ENCODE assay signal across 3 cellular contexts in the genomic region with DNA sequence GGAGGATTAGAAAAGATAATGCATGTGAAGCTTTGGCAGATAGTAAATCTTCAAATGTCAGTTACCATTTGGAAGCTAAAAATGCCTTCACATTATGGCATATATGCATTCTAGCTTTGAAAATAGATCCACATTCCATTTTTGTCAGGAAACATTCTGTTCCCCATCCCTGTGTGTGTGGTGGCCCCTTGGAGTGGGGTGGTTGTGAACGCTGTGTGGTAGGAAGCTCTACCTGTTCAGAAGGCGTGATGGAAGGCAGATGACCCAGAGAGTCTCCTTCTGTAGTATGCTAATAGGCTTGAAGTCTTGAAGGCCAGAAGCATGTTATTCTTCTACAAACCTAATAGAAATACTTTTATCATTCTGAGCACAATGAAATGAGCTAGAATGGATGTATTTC.
"Had no signal": no experiment of that assay in that cellular context is flagged by ENCODE, and none has a peak within 500 bp of the region (broad histone marks: within the 10 kb centered on the region; RNA-seq: fewer than 3 reads in every experiment).

No MANE protein-coding gene starts in this region.

- H3K4me3 ChIP-seq: GM12878 had no signal

- ATAC-seq: GM12878 had no signal

- DNase-seq: GDM1, GF-D8 had no signal
